8 cellular contexts compared by ENCODE assay signal in the genomic region with DNA sequence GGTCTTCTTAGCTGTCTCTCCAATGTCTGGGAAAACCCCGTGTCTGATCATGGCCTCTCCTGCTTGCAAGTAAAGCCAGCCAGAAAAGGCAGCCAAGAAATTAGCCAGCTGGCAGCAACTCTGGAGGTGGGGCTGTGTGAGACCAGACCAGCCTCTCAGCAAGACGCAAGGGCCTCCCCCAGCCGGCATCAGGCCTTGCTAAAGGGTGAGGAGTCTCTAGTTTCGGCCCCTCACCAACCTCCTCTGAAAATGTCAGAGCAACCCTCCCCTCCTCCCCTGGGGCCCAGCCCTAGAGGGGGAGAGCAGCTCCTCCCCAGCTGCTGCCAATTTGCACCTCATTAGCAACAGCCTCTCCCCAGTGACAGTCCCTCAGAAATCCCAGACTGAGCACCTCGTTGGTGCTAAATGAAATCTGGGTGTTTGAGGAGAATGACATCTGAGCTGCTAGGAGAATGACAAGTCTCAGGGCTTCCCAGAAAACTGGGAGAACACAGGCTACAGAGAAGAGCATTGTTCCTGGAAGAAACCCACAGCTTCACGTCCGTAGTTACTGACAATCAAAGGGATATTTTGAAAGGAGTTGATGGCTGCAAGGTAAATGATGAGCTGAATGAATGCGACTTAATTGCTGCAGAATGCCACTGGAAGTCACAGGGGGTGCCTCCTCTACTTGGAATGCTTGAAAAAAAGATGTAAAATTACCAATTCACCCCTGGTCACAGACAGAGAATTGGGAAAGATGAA. TPM values are rescaled to one million over a fixed set of nuclear protein-coding genes. Genes with fewer than 3 reads are reported as not detected.
DNase-seq lines count a peak whose midpoint lies in the region; ATAC-seq and TF ChIP-seq lines count a peak whose summit lies in the region.

No MANE protein-coding gene starts in this region.

- H3K4me3 ChIP-seq in iPS-18a (ENCODE audit: low read length) = no peak overlapping the region
- H3K4me3 ChIP-seq in uterus = no peak overlapping the region

- no peaks in the 10 kb centered on the region for H3K9me3 Mint-ChIP-seq in WTC11

- no peaks in the 10 kb centered on the region; the same call in 1 of the 2 replicates for H3K27me3 Mint-ChIP-seq in WTC11 (ENCODE audit: low read depth)

- H3K36me3 Mint-ChIP-seq in WTC11 = no peaks in the 10 kb centered on the region

- H3K4me3 Mint-ChIP-seq in WTC11 = peak overlapping the region; percentile 23; the same call in 1 of the 2 replicates

- no peak for TF ChIP-seq POLR2A in uterus (IDR thresholded peaks at IDR 0.05)

- no peaks in the 10 kb centered on the region; the same call in 1 of the 2 replicates for H3K36me3 ChIP-seq in ES-I3 (ENCODE audit: insufficient read depth, low read length)
- H3K36me3 ChIP-seq in iPS-18a (ENCODE audit: control insufficient read depth, low read depth, low read length) = no peaks in the 10 kb centered on the region
- no peaks in the 10 kb centered on the region for H3K36me3 ChIP-seq in uterus

- CTCF ChIA-PET in WTC11 (lab: Charles Lee) = interaction anchor here (0.7 to 2.2 kb wide), 8 partner anchors 16 to 1065 kb away, joined by 3 to 13 read pairs (median 4); a partner anchor contains a TSS

- H3K4me1 Mint-ChIP-seq in WTC11 = peaks cover 40% of the 10 kb centered on the region

- no peaks in the 10 kb centered on the region for H3K27me3 ChIP-seq in iPS-18a (ENCODE audit: control insufficient read depth, insufficient read depth, low read length)
- H3K27me3 ChIP-seq in uterus = no peaks in the 10 kb centered on the region

- POLR2A ChIA-PET in WTC11 (lab: Charles Lee) = no interaction called here

- TF ChIP-seq CTCF in WTC11 (IDR thresholded peaks at IDR 0.05) (no peak), uterus (IDR thresholded peaks at IDR 0.05) (no peak)

- H3K9me3 ChIP-seq in ES-I3 (ENCODE audit: control insufficient read depth, insufficient read depth, low read length) (no peaks in the 10 kb centered on the region), iPS-18a (ENCODE audit: control insufficient read depth, low read depth, low read length) (no peaks in the 10 kb centered on the region), uterus (no peaks in the 10 kb centered on the region)

- H3K4me1 ChIP-seq in ES-I3 (ENCODE audit: insufficient read depth, low read length) (peaks cover 21% of the 10 kb centered on the region), iPS-18a (ENCODE audit: control insufficient read depth, low read depth, low read length) (peaks cover 22% of the 10 kb centered on the region), uterus (no peaks in the 10 kb centered on the region)

- H3K27ac ChIP-seq in iPS-18a (ENCODE audit: low read length) (peak overlapping the region; percentile 44), uterus (no peak overlapping the region)

- peak overlapping the region; percentile 14; the same call in 1 of the 2 replicates for H3K9ac ChIP-seq in ES-I3 (ENCODE audit: low read depth, low read length)
- no peak overlapping the region for H3K9ac ChIP-seq in iPS-18a (ENCODE audit: low read length)

- H3K27ac Mint-ChIP-seq in WTC11 = peak overlapping the region; percentile 24

- DNase-seq in WTC11 (ENCODE audit: low spot score) (peak; percentile 56), uterus (peak; percentile 29 to 76), inferior parietal cortex (ENCODE audit: extremely low spot score) (no peak), occipital lobe (lab: John Stamatoyannopoulos, UW) (no peak)
- no peak for DNase-seq in activated CD4-positive, alpha-beta T cell treated with anti-CD3 and anti-CD28 coated beads, Interleukin-2, amount 50 U/mL, for 1 hour

- ATAC-seq in HG02884 (IDR thresholded peaks at IDR 0.05; ENCODE audit: unreplicated experiment) = peak; percentile 77
- peak; percentile 89 for ATAC-seq in WTC11

- intact Hi-C loops in uterus (cut with DNase I; ENCODE audit: low total_unique reads) = loop anchor here (5.0 kb wide), 1 partner anchor 191 kb away; no protein-coding TSS in a partner anchor

TF ChIP-seq in WTC11, 78 proteins besides CTCF, POLR2A, EP300 and RAD21 (continues in another document):
- TF ChIP-seq, protein P1, sequence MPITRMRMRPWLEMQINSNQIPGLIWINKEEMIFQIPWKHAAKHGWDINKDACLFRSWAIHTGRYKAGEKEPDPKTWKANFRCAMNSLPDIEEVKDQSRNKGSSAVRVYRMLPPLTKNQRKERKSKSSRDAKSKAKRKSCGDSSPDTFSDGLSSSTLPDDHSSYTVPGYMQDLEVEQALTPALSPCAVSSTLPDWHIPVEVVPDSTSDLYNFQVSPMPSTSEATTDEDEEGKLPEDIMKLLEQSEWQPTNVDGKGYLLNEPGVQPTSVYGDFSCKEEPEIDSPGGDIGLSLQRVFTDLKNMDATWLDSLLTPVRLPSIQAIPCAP (CRISPR knock-in tag; IDR thresholded peaks at IDR 0.05) = no peak
- TF ChIP-seq ZNF317 (CRISPR knock-in tag; IDR thresholded peaks at IDR 0.05; ENCODE audit: borderline replicate concordance, low read depth) (no peak), ZNF423 (CRISPR knock-in tag; IDR thresholded peaks at IDR 0.05) (0 out of 2 replicates have a peak, but pooled peaks have one; percentile 11), GABPB1 (CRISPR knock-in tag; IDR thresholded peaks at IDR 0.05) (no peak), ZNF121 (CRISPR knock-in tag; IDR thresholded peaks at IDR 0.05) (no peak)
- TF ChIP-seq, protein P2, sequence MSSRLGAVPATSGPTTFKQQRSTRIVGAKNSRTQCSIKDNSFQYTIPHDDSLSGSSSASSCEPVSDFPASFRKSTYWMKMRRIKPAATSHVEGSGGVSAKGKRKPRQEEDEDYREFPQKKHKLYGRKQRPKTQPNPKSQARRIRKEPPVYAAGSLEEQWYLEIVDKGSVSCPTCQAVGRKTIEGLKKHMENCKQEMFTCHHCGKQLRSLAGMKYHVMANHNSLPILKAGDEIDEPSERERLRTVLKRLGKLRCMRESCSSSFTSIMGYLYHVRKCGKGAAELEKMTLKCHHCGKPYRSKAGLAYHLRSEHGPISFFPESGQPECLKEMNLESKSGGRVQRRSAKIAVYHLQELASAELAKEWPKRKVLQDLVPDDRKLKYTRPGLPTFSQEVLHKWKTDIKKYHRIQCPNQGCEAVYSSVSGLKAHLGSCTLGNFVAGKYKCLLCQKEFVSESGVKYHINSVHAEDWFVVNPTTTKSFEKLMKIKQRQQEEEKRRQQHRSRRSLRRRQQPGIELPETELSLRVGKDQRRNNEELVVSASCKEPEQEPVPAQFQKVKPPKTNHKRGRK (CRISPR knock-in tag; IDR thresholded peaks at IDR 0.05; ENCODE audit: borderline replicate concordance) = no peak
- TF ChIP-seq, protein P3, sequence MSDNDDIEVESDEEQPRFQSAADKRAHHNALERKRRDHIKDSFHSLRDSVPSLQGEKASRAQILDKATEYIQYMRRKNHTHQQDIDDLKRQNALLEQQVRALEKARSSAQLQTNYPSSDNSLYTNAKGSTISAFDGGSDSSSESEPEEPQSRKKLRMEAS (CRISPR knock-in tag; IDR thresholded peaks at IDR 0.05) = no peak
- TF ChIP-seq, protein P4, sequence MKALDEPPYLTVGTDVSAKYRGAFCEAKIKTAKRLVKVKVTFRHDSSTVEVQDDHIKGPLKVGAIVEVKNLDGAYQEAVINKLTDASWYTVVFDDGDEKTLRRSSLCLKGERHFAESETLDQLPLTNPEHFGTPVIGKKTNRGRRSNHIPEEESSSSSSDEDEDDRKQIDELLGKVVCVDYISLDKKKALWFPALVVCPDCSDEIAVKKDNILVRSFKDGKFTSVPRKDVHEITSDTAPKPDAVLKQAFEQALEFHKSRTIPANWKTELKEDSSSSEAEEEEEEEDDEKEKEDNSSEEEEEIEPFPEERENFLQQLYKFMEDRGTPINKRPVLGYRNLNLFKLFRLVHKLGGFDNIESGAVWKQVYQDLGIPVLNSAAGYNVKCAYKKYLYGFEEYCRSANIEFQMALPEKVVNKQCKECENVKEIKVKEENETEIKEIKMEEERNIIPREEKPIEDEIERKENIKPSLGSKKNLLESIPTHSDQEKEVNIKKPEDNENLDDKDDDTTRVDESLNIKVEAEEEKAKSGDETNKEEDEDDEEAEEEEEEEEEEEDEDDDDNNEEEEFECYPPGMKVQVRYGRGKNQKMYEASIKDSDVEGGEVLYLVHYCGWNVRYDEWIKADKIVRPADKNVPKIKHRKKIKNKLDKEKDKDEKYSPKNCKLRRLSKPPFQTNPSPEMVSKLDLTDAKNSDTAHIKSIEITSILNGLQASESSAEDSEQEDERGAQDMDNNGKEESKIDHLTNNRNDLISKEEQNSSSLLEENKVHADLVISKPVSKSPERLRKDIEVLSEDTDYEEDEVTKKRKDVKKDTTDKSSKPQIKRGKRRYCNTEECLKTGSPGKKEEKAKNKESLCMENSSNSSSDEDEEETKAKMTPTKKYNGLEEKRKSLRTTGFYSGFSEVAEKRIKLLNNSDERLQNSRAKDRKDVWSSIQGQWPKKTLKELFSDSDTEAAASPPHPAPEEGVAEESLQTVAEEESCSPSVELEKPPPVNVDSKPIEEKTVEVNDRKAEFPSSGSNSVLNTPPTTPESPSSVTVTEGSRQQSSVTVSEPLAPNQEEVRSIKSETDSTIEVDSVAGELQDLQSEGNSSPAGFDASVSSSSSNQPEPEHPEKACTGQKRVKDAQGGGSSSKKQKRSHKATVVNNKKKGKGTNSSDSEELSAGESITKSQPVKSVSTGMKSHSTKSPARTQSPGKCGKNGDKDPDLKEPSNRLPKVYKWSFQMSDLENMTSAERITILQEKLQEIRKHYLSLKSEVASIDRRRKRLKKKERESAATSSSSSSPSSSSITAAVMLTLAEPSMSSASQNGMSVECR (CRISPR knock-in tag; IDR thresholded peaks at IDR 0.05; ENCODE audit: borderline replicate concordance) = peak; percentile 25; the same call in 1 of the 2 replicates

RNA-seq across cellular contexts. Expression of a gene that starts 25.9 kb away (rescaled TPM):
- total RNA-seq in WTC11 (2021) = 0.30 to 0.79 TPM (median 0.46 TPM) in 3 replicates
- total RNA-seq in uterus = 1 to 10 TPM; 1.0 to 8.5 (median 4.1) TPM
- total RNA-seq in occipital lobe = 202 TPM

Comparison
In these comparisons a context has a peak if more than half of its experiments do, and no peak if none do; other contexts are left out.
1. DNase-seq: peak in WTC11 (single experiment) and uterus (2 of 2); none in inferior parietal cortex (single experiment), occipital lobe (single experiment) and activated CD4-positive, alpha-beta T cell treated with anti-CD3 and anti-CD28 coated beads, Interleukin-2, amount 50 U/mL, for 1 hour (single experiment).
2. RNA of a gene that starts 25.9 kb away (total RNA-seq): 202 TPM in occipital lobe (single experiment); 1.0 to 8.5 TPM in uterus and 0.30 to 0.79 TPM in WTC11; every median in the first group is over 10 times any median in the second.